30 cellular contexts compared by ENCODE assay signal in genomic region chr5:63089147-63089546, GRCh38.
"Had no signal": no experiment of that assay in that cellular context is flagged by ENCODE, and none has a peak within 500 bp of the region (broad histone marks: within the 10 kb centered on the region; RNA-seq: fewer than 3 reads in every experiment).

No MANE protein-coding gene starts in this region.

- H3K4me1 ChIP-seq: esophagus muscularis mucosa, foreskin keratinocyte, gastroesophageal sphincter, heart right ventricle, left ventricle myocardium inferior, lower lobe of right lung, suprapubic skin, transverse colon, vagina had no signal

- DNase-seq: dermis blood vessel endothelial cell; effector memory CD4-positive, alpha-beta T cell; foreskin keratinocyte; glutamatergic neuron; heart right ventricle; hippocampal formation; immature natural killer cell; islet precursor cell; kidney glomerular epithelial cell; left colon; left ventricle myocardium inferior; lower lobe of right lung; natural killer cell; occipital lobe; ovary; stimulated activated CD4-positive, alpha-beta T cell treated with anti-CD3 and anti-CD28 coated beads, Interleukin-12 subunit alpha, Interleukin-12 subunit beta, amount 100 ng/mL, for 4 hours; stimulated activated CD4-positive, alpha-beta T cell treated with anti-CD3 and anti-CD28 coated beads, Interleukin-1b, Interleukin-23, amount 100 ng/mL, for 48 hours; stimulated activated CD4-positive, alpha-beta T cell treated with anti-CD3 and anti-CD28 coated beads, Interleukin-4, amount 100 ng/mL, for 1 hour; stimulated activated CD8-positive, alpha-beta memory T cell treated with anti-CD3 and anti-CD28 coated beads, Interleukin-4, amount 100 ng/mL, for 48 hours; stimulated activated naive CD4-positive, alpha-beta T cell; stimulated activated naive CD8-positive, alpha-beta T cell treated with anti-CD3 and anti-CD28 coated beads, Interleukin-15, amount 100 ng/mL, for 72 hours; transverse colon had no signal

- H3K27me3 ChIP-seq: esophagus muscularis mucosa, foreskin keratinocyte, heart right ventricle, ovary, suprapubic skin, transverse colon, vagina had no signal

- H3K4me3 ChIP-seq: coronary artery, esophagus muscularis mucosa, gastroesophageal sphincter, heart right ventricle, left ventricle myocardium inferior, lower lobe of right lung, ovary, smooth muscle cell, suprapubic skin, transverse colon, vagina had no signal

- H3K27ac ChIP-seq: coronary artery, esophagus muscularis mucosa, foreskin keratinocyte, gastroesophageal sphincter, heart right ventricle, left ventricle myocardium inferior, lower lobe of right lung, ovary, suprapubic skin, transverse colon, vagina had no signal

- ATAC-seq: foreskin keratinocyte; gastroesophageal sphincter; heart right ventricle; left colon; lower lobe of right lung; natural killer cell; sciatic nerve; stimulated activated naive CD8-positive, alpha-beta T cell treated with anti-CD3 and anti-CD28 coated beads, Interleukin-15, amount 100 ng/mL, for 72 hours had no signal

- FAIRE-seq: endothelial cell of umbilical vein had no signal

- H3K36me3 ChIP-seq: esophagus muscularis mucosa, gastroesophageal sphincter, heart right ventricle, left ventricle myocardium inferior, lower lobe of right lung, ovary, suprapubic skin, transverse colon, vagina had no signal

- H3K4me2 ChIP-seq: smooth muscle cell had no signal

- H3K9me3 ChIP-seq: esophagus muscularis mucosa, lower lobe of right lung, ovary, suprapubic skin, transverse colon, vagina had no signal
